11 cellular contexts compared by ENCODE assay signal in genomic region chr1:175599212-175599681, GRCh38.
DNase-seq lines count a peak whose midpoint lies in the region; ATAC-seq and TF ChIP-seq lines count a peak whose summit lies in the region.
"Had no signal": no experiment of that assay in that cellular context is flagged by ENCODE, and none has a peak within 500 bp of the region (broad histone marks: within the 10 kb centered on the region; RNA-seq: fewer than 3 reads in every experiment).

No MANE protein-coding gene starts in this region.

- H3K36me3 ChIP-seq in Peyer's patch = no peaks in the 10 kb centered on the region
- no peaks in the 10 kb centered on the region for H3K36me3 ChIP-seq in testis (ENCODE audit: low read depth, missing control alignments)
- H3K36me3 ChIP-seq: uterus had no signal

- no peak for TF ChIP-seq POLR2A in Peyer's patch (IDR thresholded peaks at IDR 0.05)
- no peak for TF ChIP-seq POLR2A in testis (IDR thresholded peaks at IDR 0.05)

- H3K4me3 Mint-ChIP-seq in activated CD8-positive, alpha-beta T cell treated with anti-CD3 and anti-CD28 coated beads for 36 hours = no peak overlapping the region
- H3K4me3 Mint-ChIP-seq in activated CD8-positive, alpha-beta T cell treated with anti-CD3 and anti-CD28 coated beads, Interleukin-2, amount 10 ng/mL, durations not matched to agents 7 days and 5 days = no peak overlapping the region
- no peak overlapping the region for H3K4me3 Mint-ChIP-seq in osteocyte (ENCODE audit: unreplicated experiment)

- H3K4me1 ChIP-seq in Peyer's patch (no peaks in the 10 kb centered on the region), testis (no peaks in the 10 kb centered on the region)
- H3K4me1 ChIP-seq: uterus had no signal

- H3K36me3 Mint-ChIP-seq in activated CD8-positive, alpha-beta T cell treated with anti-CD3 and anti-CD28 coated beads for 36 hours (ENCODE audit: low read depth) = no peaks in the 10 kb centered on the region
- no peaks in the 10 kb centered on the region for H3K36me3 Mint-ChIP-seq in activated CD8-positive, alpha-beta T cell treated with anti-CD3 and anti-CD28 coated beads, Interleukin-2, amount 10 ng/mL, durations not matched to agents 7 days and 5 days (ENCODE audit: low read depth)
- H3K36me3 Mint-ChIP-seq in osteocyte (ENCODE audit: unreplicated experiment) = no peaks in the 10 kb centered on the region
- H3K36me3 Mint-ChIP-seq: naive thymus-derived CD8-positive, alpha-beta T cell had no signal

- intact Hi-C loops in activated CD8-positive, alpha-beta T cell treated with anti-CD3 and anti-CD28 coated beads for 36 hours (cut with micrococcal nuclease) = no loop called here
- intact Hi-C loops in testis (cut with DNase I; ENCODE audit: low total_unique reads) = no loop called here

- CTCF ChIA-PET in activated CD8-positive, alpha-beta T cell treated with anti-CD3 and anti-CD28 coated beads for 36 hours (lab: Charles Lee) = no interaction called here
- CTCF ChIA-PET in activated CD8-positive, alpha-beta T cell treated with anti-CD3 and anti-CD28 coated beads, Interleukin-2, amount 10 ng/mL, durations not matched to agents 7 days and 5 days (lab: Charles Lee) = no interaction called here
- CTCF ChIA-PET in RWPE1 (lab: Yijun Ruan, JAX) = no interaction called here

- H3K27me3 Mint-ChIP-seq in activated CD8-positive, alpha-beta T cell treated with anti-CD3 and anti-CD28 coated beads for 36 hours = peaks cover 35% of the 10 kb centered on the region
- H3K27me3 Mint-ChIP-seq in activated CD8-positive, alpha-beta T cell treated with anti-CD3 and anti-CD28 coated beads, Interleukin-2, amount 10 ng/mL, durations not matched to agents 7 days and 5 days (ENCODE audit: low read depth) = peaks cover 16% of the 10 kb centered on the region
- H3K27me3 Mint-ChIP-seq in osteocyte (ENCODE audit: unreplicated experiment) = no peaks in the 10 kb centered on the region

- no peaks in the 10 kb centered on the region for H3K4me1 Mint-ChIP-seq in activated CD8-positive, alpha-beta T cell treated with anti-CD3 and anti-CD28 coated beads for 36 hours (ENCODE audit: low read depth)
- peaks cover 6% of the 10 kb centered on the region for H3K4me1 Mint-ChIP-seq in activated CD8-positive, alpha-beta T cell treated with anti-CD3 and anti-CD28 coated beads, Interleukin-2, amount 10 ng/mL, durations not matched to agents 7 days and 5 days (ENCODE audit: low read depth)
- H3K4me1 Mint-ChIP-seq in osteocyte (ENCODE audit: unreplicated experiment) = peaks cover 46% of the 10 kb centered on the region

- DNase-seq in activated CD8-positive, alpha-beta T cell treated with anti-CD3 and anti-CD28 coated beads for 36 hours = peak; percentile 5
- no peak for DNase-seq in activated CD8-positive, alpha-beta T cell treated with anti-CD3 and anti-CD28 coated beads, Interleukin-2, amount 10 ng/mL, durations not matched to agents 7 days and 5 days
- peak in 2 of 3 donors; percentile 84 to 85 for DNase-seq in Peyer's patch
- DNase-seq in iPS-NIHi11 (ENCODE audit: low spot score) = peak; percentile 73
- DNase-seq in testis = peak; percentile 30
- no peak for DNase-seq in osteocyte (ENCODE audit: extremely low spot score, unreplicated experiment)
- DNase-seq in RWPE1 (ENCODE audit: low spot score) = no peak
- DNase-seq: naive thymus-derived CD8-positive, alpha-beta T cell; NCI-H2171 treated with DMSO at 0.1 percent for 48 hours; uterus had no signal

- TF ChIP-seq CTCF in activated CD8-positive, alpha-beta T cell treated with anti-CD3 and anti-CD28 coated beads for 36 hours (IDR thresholded peaks at IDR 0.05) = no peak
- TF ChIP-seq CTCF in Peyer's patch (IDR thresholded peaks at IDR 0.05) (no peak), testis (IDR thresholded peaks at IDR 0.05) (no peak), osteocyte (IDR thresholded peaks at IDR 0.05) (no peak), RWPE1 (conservative IDR thresholded peaks at IDR 0.05; ENCODE audit: low read depth) (no peak)

- H3K9me3 ChIP-seq in Peyer's patch (no peaks in the 10 kb centered on the region), testis (no peaks in the 10 kb centered on the region)
- H3K9me3 ChIP-seq: uterus had no signal

- H3K4me3 ChIP-seq in Peyer's patch = peak overlapping the region; percentile 3 to 39 (median 27)
- H3K4me3 ChIP-seq in testis = peak overlapping the region; percentile 34 to 42
- H3K4me3 ChIP-seq: uterus had no signal

- H3K27me3 ChIP-seq in Peyer's patch = no peaks in the 10 kb centered on the region
- H3K27me3 ChIP-seq in testis = no peaks in the 10 kb centered on the region

- H3K9me3 Mint-ChIP-seq in activated CD8-positive, alpha-beta T cell treated with anti-CD3 and anti-CD28 coated beads for 36 hours = no peaks in the 10 kb centered on the region
- no peaks in the 10 kb centered on the region for H3K9me3 Mint-ChIP-seq in activated CD8-positive, alpha-beta T cell treated with anti-CD3 and anti-CD28 coated beads, Interleukin-2, amount 10 ng/mL, durations not matched to agents 7 days and 5 days (ENCODE audit: insufficient read depth)
- no peaks in the 10 kb centered on the region for H3K9me3 Mint-ChIP-seq in osteocyte (ENCODE audit: unreplicated experiment)

- no peak overlapping the region for H3K27ac Mint-ChIP-seq in activated CD8-positive, alpha-beta T cell treated with anti-CD3 and anti-CD28 coated beads for 36 hours
- H3K27ac Mint-ChIP-seq in activated CD8-positive, alpha-beta T cell treated with anti-CD3 and anti-CD28 coated beads, Interleukin-2, amount 10 ng/mL, durations not matched to agents 7 days and 5 days = no peak overlapping the region
- no peak overlapping the region for H3K27ac Mint-ChIP-seq in osteocyte (ENCODE audit: unreplicated experiment)

- no peak for ATAC-seq in activated CD8-positive, alpha-beta T cell treated with anti-CD3 and anti-CD28 coated beads for 36 hours
- ATAC-seq in activated CD8-positive, alpha-beta T cell treated with anti-CD3 and anti-CD28 coated beads, Interleukin-2, amount 10 ng/mL, durations not matched to agents 7 days and 5 days = no peak
- no peak for ATAC-seq in GM18907 (IDR thresholded peaks at IDR 0.05; ENCODE audit: unreplicated experiment)
- ATAC-seq: naive thymus-derived CD8-positive, alpha-beta T cell had no signal

- POLR2A ChIA-PET in activated CD8-positive, alpha-beta T cell treated with anti-CD3 and anti-CD28 coated beads for 36 hours (lab: Charles Lee) = no interaction called here
- POLR2A ChIA-PET in activated CD8-positive, alpha-beta T cell treated with anti-CD3 and anti-CD28 coated beads, Interleukin-2, amount 10 ng/mL, durations not matched to agents 7 days and 5 days (lab: Charles Lee) = no interaction called here
- POLR2A ChIA-PET in RWPE1 (lab: Yijun Ruan, JAX; ENCODE audit: low non-redundant PET) = no interaction called here

- H3K27ac ChIP-seq in Peyer's patch (peak overlapping the region in 2 of 4 donors; percentile 30 to 81), testis (no peak overlapping the region), RWPE1 (no peak overlapping the region)
- H3K27ac ChIP-seq: uterus had no signal

- WGBS in testis, 2 donors = 4 to 9% methylated on average over 21 to 42 of the region's 42 CpGs

Comparison
In these comparisons a context has a peak if more than half of its experiments do, and no peak if none do; other contexts are left out.
1. DNase-seq: peak in activated CD8-positive, alpha-beta T cell treated with anti-CD3 and anti-CD28 coated beads for 36 hours (single experiment), Peyer's patch (2 of 3), iPS-NIHi11 (single experiment) and testis (single experiment); none in activated CD8-positive, alpha-beta T cell treated with anti-CD3 and anti-CD28 coated beads, Interleukin-2, amount 10 ng/mL, durations not matched to agents 7 days and 5 days (single experiment), osteocyte (single experiment) and RWPE1 (single experiment).